Comparison of ENCODE assay signal across 3 cellular contexts in genomic region chr4:119656342-119656741, GRCh38.
TF ChIP-seq lines count a peak whose summit lies in the region.

No MANE protein-coding gene starts in this region.

TF ChIP-seq in SK-N-SH treated with all-trans-retinoic acid at 6 μM for 48 hours, 23 proteins besides CTCF, POLR2A, EP300 and RAD21:
- TF ChIP-seq CSDC2 (CRISPR knock-in tag; IDR thresholded peaks at IDR 0.05) (0 out of 2 replicates have a peak, but pooled peaks have one; percentile 27), PPARA (CRISPR knock-in tag; IDR thresholded peaks at IDR 0.05; ENCODE audit: borderline replicate concordance) (no peak), SNAI2 (CRISPR knock-in tag; IDR thresholded peaks at IDR 0.05) (0 out of 2 replicates have a peak, but pooled peaks have one; percentile 50)

TF ChIP-seq in SK-N-SH, 30 proteins besides CTCF, POLR2A, EP300 and RAD21:
- TF ChIP-seq RFX5 (IDR thresholded peaks at IDR 0.05; ENCODE audit: low read length): no peak
- no peak for TF ChIP-seq RCOR1 (IDR thresholded peaks at IDR 0.05; ENCODE audit: low read length)
- TF ChIP-seq GATA2 (CRISPR knock-in tag; IDR thresholded peaks at IDR 0.05): no peak
- no peak for TF ChIP-seq NRF1 (IDR thresholded peaks at IDR 0.05; ENCODE audit: low read depth, low read length)
- TF ChIP-seq REST (IDR thresholded peaks at IDR 0.05; ENCODE audit: low read depth, low read length): no peak

TF ChIP-seq in endothelial cell of umbilical vein, 7 proteins besides CTCF, POLR2A, EP300 and RAD21:
- TF ChIP-seq GATA2 (IDR thresholded peaks at IDR 0.05; ENCODE audit: insufficient read depth, insufficient read length, low read depth, low read length): no peak
- TF ChIP-seq JUN (IDR thresholded peaks at IDR 0.05; ENCODE audit: borderline replicate concordance, insufficient read depth, insufficient read length, low read depth): no peak
- no peak for TF ChIP-seq MYC (IDR thresholded peaks at IDR 0.05; ENCODE audit: low read depth, low read length)
- TF ChIP-seq FOS (IDR thresholded peaks at IDR 0.05; ENCODE audit: borderline replicate concordance, insufficient read depth, low read length): no peak
- TF ChIP-seq EZH2 (IDR thresholded peaks at IDR 0.05; ENCODE audit: borderline replicate concordance, low read depth, low read length, severe bottlenecking): no peak
- no peak for TF ChIP-seq POLR2AphosphoS5 (IDR thresholded peaks at IDR 0.05; ENCODE audit: insufficient read depth, low read depth, low read length)
